1 cellular context compared by ENCODE assay signal in the genomic region with DNA sequence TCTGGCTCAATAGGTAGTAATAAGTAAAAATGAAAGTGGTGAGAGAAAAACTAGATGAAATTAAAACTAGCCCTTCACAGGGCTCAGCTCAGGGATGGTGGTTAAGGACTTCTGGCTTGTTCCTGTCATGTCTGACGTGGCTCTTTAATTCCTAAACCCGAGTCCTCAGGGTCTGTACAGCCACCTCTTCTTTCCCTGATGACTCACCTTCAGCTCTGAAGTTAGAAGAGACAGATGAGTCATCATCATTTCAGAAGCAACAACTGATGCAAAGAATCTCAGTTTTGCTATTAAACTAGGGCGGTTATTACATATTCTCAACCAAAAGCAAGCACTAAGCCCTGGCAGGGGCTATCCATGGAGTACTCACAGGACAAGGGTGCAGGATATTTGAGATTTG.
TF ChIP-seq lines count a peak whose summit lies in the region.

No MANE protein-coding gene starts in this region.

TF ChIP-seq in K562, 482 proteins besides CTCF, POLR2A, EP300 and RAD21 (continued from another document):
- TF ChIP-seq, protein P1, sequence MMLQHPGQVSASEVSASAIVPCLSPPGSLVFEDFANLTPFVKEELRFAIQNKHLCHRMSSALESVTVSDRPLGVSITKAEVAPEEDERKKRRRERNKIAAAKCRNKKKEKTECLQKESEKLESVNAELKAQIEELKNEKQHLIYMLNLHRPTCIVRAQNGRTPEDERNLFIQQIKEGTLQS (IDR thresholded peaks at IDR 0.05), result peak; percentile 94
- TF ChIP-seq, protein P1 (CRISPR knock-in tag; conservative IDR thresholded peaks at IDR 0.05), result no peak
- no peak for TF ChIP-seq SMARCA5 (IDR thresholded peaks at IDR 0.05)
- peak; percentile 81 for TF ChIP-seq JUN (IDR thresholded peaks at IDR 0.05; ENCODE audit: borderline replicate concordance, low read depth, low read length)
- TF ChIP-seq JUN (CRISPR knock-in tag; IDR thresholded peaks at IDR 0.05; ENCODE audit: borderline replicate concordance), result no peak
- TF ChIP-seq RNF2 (IDR thresholded peaks at IDR 0.05), result no peak
- peak; percentile 85 for TF ChIP-seq JUNB (CRISPR knock-in tag; conservative IDR thresholded peaks at IDR 0.05)
